In genomic region chr14:61591862-61592261, GRCh38 we compare ENCODE assay signal across 1 cellular context.
TF ChIP-seq lines count a peak whose summit lies in the region.

No MANE protein-coding gene starts in this region.

TF ChIP-seq in IMR-90, 13 proteins besides CTCF, POLR2A, EP300 and RAD21 (continued from another document):
- TF ChIP-seq SMC3 (IDR thresholded peaks at IDR 0.05; ENCODE audit: low read depth, low read length) (no peak), CHD1 (IDR thresholded peaks at IDR 0.05; ENCODE audit: low read depth, low read length) (no peak), MAFK (IDR thresholded peaks at IDR 0.05; ENCODE audit: low read depth, low read length) (no peak), BHLHE40 (IDR thresholded peaks at IDR 0.05; ENCODE audit: low read depth, low read length) (no peak), RCOR1 (IDR thresholded peaks at IDR 0.05; ENCODE audit: insufficient replicate concordance, low read length) (no peak), MAZ (IDR thresholded peaks at IDR 0.05; ENCODE audit: borderline replicate concordance, low read depth, low read length) (no peak), MXI1 (IDR thresholded peaks at IDR 0.05; ENCODE audit: borderline replicate concordance, low read depth, low read length) (no peak), RFX5 (IDR thresholded peaks at IDR 0.05; ENCODE audit: low read depth, low read length) (no peak)
- TF ChIP-seq, protein P1, sequence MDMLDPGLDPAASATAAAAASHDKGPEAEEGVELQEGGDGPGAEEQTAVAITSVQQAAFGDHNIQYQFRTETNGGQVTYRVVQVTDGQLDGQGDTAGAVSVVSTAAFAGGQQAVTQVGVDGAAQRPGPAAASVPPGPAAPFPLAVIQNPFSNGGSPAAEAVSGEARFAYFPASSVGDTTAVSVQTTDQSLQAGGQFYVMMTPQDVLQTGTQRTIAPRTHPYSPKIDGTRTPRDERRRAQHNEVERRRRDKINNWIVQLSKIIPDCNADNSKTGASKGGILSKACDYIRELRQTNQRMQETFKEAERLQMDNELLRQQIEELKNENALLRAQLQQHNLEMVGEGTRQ (IDR thresholded peaks at IDR 0.05; ENCODE audit: low read depth, low read length) = no peak
- TF ChIP-seq, protein P2, sequence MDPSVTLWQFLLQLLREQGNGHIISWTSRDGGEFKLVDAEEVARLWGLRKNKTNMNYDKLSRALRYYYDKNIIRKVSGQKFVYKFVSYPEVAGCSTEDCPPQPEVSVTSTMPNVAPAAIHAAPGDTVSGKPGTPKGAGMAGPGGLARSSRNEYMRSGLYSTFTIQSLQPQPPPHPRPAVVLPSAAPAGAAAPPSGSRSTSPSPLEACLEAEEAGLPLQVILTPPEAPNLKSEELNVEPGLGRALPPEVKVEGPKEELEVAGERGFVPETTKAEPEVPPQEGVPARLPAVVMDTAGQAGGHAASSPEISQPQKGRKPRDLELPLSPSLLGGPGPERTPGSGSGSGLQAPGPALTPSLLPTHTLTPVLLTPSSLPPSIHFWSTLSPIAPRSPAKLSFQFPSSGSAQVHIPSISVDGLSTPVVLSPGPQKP (IDR thresholded peaks at IDR 0.05; ENCODE audit: borderline replicate concordance, low read depth, low read length) = no peak
TF ChIP-seq in IMR-90: peak in this region for 0.
